8 cellular contexts compared by ENCODE assay signal in genomic region chr15:30196007-30196375, GRCh38.
DNase-seq lines count a peak whose midpoint lies in the region; FAIRE-seq and TF ChIP-seq lines count a peak whose summit lies in the region.
"Not testable (repeated sequence)": the region's sequence is repeated elsewhere in the genome, so short reads cannot be mapped to it uniquely, and the experiment has no call there.

No MANE protein-coding gene starts in this region.

- TF ChIP-seq CTCF in epithelial cell of proximal tubule (conservative IDR thresholded peaks at IDR 0.05; ENCODE audit: low read depth, low read length); kidney (IDR thresholded peaks at IDR 0.05; ENCODE audit: borderline replicate concordance, extremely low read depth, insufficient read depth): not testable (repeated sequence)

- H3K27me3 ChIP-seq in BLaER1; neuron (ENCODE audit: insufficient read depth, low read length): not testable (repeated sequence)

- peak overlapping the region; percentile 46; the same call in 1 of the 2 replicates for H3K27ac ChIP-seq in BLaER1
- not testable (repeated sequence) for H3K27ac ChIP-seq in kidney (ENCODE audit: low read depth in 2 of 2, low read length in 2 of 2)

- peak overlapping the region; percentile 55 for H3K4me2 ChIP-seq in BLaER1

- H3K4me1 ChIP-seq in BLaER1; kidney (ENCODE audit: control insufficient read depth in 1 of 2, insufficient read depth in 1 of 2, low read depth in 1 of 2, low read length in 2 of 2); neuron (ENCODE audit: insufficient read depth, low read length): not testable (repeated sequence)

- not testable (repeated sequence) for H2AFZ ChIP-seq in neuron (ENCODE audit: low read depth, low read length)

- DNase-seq in KBM-7, result peak; percentile 29
- peak; percentile 10 for DNase-seq in activated CD4-positive, alpha-beta T cell treated with anti-CD3 and anti-CD28 coated beads for 1 hour
- peak; percentile 41 for DNase-seq in activated naive CD4-positive, alpha-beta T cell treated with Interleukin-2 at 50 U/mL for 16 hours
- not testable (repeated sequence) for DNase-seq in epithelial cell of proximal tubule (ENCODE audit: low read depth)
- DNase-seq in kidney, result peak; percentile 72
- peak; percentile 38 for DNase-seq in stimulated activated CD8-positive, alpha-beta memory T cell treated with anti-CD3 and anti-CD28 coated beads, Interleukin-4, amount 100 ng/mL, for 48 hours

- H3K36me3 ChIP-seq in BLaER1; kidney (ENCODE audit: control insufficient read depth in 1 of 2, insufficient read depth in 2 of 2, low read length in 2 of 2); neuron (ENCODE audit: insufficient read depth, low read length): not testable (repeated sequence)

- H3K9me3 ChIP-seq in BLaER1; kidney (ENCODE audit: control insufficient read depth in 1 of 2, low read length in 2 of 2); neuron (ENCODE audit: low read length): not testable (repeated sequence)

- H3K4me3 ChIP-seq in BLaER1, result peak overlapping the region; percentile 66
- H3K4me3 ChIP-seq in epithelial cell of proximal tubule (ENCODE audit: low read depth, low read length), result peak overlapping the region; percentile 18
- H3K4me3 ChIP-seq in kidney (ENCODE audit: low read length in 2 of 2), result not testable (repeated sequence)
- H3K4me3 ChIP-seq in neuron (ENCODE audit: low read length), result peak overlapping the region; percentile 51

- in situ Hi-C loops in KBM-7 (cut with MboI; ENCODE audit: low pct_unique_long_range_greater_than_20kb, low sequenced_read_pairs), result not testable (repeated sequence)

- FAIRE-seq in kidney (lab: Jason Lieb, UNC), result not testable (repeated sequence)

- peak overlapping the region; percentile 58; the same call in 1 of the 2 replicates for H3K9ac ChIP-seq in BLaER1
- not testable (repeated sequence) for H3K9ac ChIP-seq in kidney (ENCODE audit: low read length in 2 of 2)

- intact Hi-C loops in kidney (cut with DNase I), result not testable (repeated sequence)

- not testable (repeated sequence) for H4K20me1 ChIP-seq in BLaER1
